In the genomic region with DNA sequence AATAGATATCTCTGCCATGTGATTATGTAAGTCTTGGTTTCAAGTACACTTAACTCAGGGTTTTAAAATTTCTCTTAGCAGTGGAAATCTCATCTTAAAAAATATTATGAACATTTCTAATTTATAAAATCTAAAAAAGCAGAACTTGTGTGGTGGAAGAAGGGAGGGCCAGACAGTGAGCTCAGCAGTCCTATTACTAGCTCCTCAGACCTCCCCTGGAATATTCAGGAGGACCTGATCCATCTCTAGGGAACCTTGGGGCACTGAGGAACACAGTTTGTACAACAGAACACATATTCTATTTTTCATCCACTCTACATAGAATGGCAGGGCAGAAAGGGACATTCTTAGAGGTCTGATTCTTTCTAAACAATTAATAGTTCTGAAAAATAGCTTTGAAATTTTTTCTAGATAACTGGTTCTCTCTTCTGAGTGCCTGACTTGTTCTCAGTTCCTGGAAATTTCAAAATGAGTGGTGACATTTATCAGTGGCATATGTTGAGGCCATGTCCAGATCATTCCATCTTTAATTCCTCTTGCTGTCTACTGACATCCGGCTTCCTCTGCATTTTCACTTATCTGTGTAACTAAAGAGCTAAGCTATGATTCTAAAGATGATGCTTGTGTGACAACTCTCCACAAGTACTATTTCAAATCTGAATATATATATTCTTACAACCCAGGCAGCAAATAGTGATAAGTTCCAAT, we compare ENCODE assay signal across 22 cellular contexts.
"Had no signal": no experiment of that assay in that cellular context is flagged by ENCODE, and none has a peak within 500 bp of the region (broad histone marks: within the 10 kb centered on the region; RNA-seq: fewer than 3 reads in every experiment).

No MANE protein-coding gene starts in this region.

- H3K27me3 ChIP-seq: breast epithelium, gastroesophageal sphincter, heart right ventricle, right atrium auricular region, stomach, vagina had no signal

- H3K4me1 ChIP-seq: breast epithelium, gastroesophageal sphincter, prostate gland, stomach, vagina had no signal

- H3K27ac ChIP-seq: breast epithelium, coronary artery, gastroesophageal sphincter, heart right ventricle, prostate gland, right atrium auricular region, skin epidermis, stomach, vagina had no signal

- H3K4me3 ChIP-seq: breast epithelium, coronary artery, gastroesophageal sphincter, heart right ventricle, mucosa of descending colon, prostate gland, right atrium auricular region, skin epidermis, stomach, vagina had no signal

- H3K36me3 Mint-ChIP-seq: activated naive CD4-positive, alpha-beta T cell treated with anti-CD3 and anti-CD28 coated beads, Interleukin-2, amount 50 U/mL, for 24 hours; immature natural killer cell; naive thymus-derived CD8-positive, alpha-beta T cell had no signal

- H3K9me3 ChIP-seq: breast epithelium, mucosa of descending colon, prostate gland, right atrium auricular region, stomach, vagina had no signal

- H3K4me3 Mint-ChIP-seq: activated CD4-positive, alpha-beta T cell treated with anti-CD3 and anti-CD28 coated beads for 36 hours; activated naive CD4-positive, alpha-beta T cell treated with anti-CD3 and anti-CD28 coated beads, Interleukin-2, amount 50 U/mL, for 24 hours; immature natural killer cell; naive thymus-derived CD8-positive, alpha-beta T cell had no signal

- H3K27me3 Mint-ChIP-seq: activated CD4-positive, alpha-beta T cell treated with anti-CD3 and anti-CD28 coated beads for 36 hours; activated naive CD4-positive, alpha-beta T cell treated with anti-CD3 and anti-CD28 coated beads, Interleukin-2, amount 50 U/mL, for 24 hours; naive thymus-derived CD8-positive, alpha-beta T cell had no signal

- H3K4me1 Mint-ChIP-seq: immature natural killer cell had no signal

- H3K27ac Mint-ChIP-seq: activated CD4-positive, alpha-beta T cell treated with anti-CD3 and anti-CD28 coated beads for 36 hours; activated naive CD4-positive, alpha-beta T cell treated with anti-CD3 and anti-CD28 coated beads, Interleukin-2, amount 50 U/mL, for 24 hours; immature natural killer cell had no signal

- H3K36me3 ChIP-seq: breast epithelium, gastroesophageal sphincter, heart right ventricle, prostate gland, right atrium auricular region, stomach, vagina had no signal

- DNase-seq: activated CD4-positive, alpha-beta T cell treated with anti-CD3 and anti-CD28 coated beads for 36 hours; activated CD4-positive, alpha-beta T cell treated with anti-CD3 and anti-CD28 coated beads, Interleukin-2, amount 50 U/mL, for 48 hours; activated gamma-delta T cell; heart right ventricle; immature natural killer cell; kidney glomerular epithelial cell; left ventricle myocardium superior; mesenchymal stem cell; naive thymus-derived CD8-positive, alpha-beta T cell; stimulated activated CD4-positive, alpha-beta T cell treated with anti-CD3 and anti-CD28 coated beads, Interleukin-15, amount 100 ng/mL, for 24 hours; stimulated activated CD4-positive, alpha-beta T cell treated with anti-CD3 and anti-CD28 coated beads, Interleukin-2, amount 100 ng/mL, for 48 hours; stomach; trophoblast cell had no signal

- H3K9me3 Mint-ChIP-seq: activated naive CD4-positive, alpha-beta T cell treated with anti-CD3 and anti-CD28 coated beads, Interleukin-2, amount 50 U/mL, for 24 hours; immature natural killer cell had no signal
